In the genomic region with DNA sequence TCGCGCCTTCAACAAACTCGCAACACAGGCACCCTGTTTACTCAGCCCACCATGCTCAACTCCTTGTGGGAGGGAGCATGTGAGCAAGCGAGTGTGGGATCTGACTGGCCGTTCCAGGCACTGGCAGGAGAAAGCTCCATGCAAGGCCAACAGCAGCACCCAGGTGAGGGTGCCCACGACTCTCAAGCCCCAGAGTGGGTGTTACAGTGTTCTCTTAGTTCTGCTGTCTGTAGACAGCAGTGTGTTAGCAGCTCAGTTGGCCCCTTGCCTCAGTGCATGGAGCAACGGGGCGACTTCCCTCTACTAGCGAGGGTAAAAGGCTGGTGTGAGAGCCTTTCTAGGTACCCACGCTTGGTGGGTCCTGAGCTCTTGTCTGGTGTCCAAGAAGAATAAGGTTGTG, we compare ENCODE assay signal across 16 cellular contexts.
DNase-seq lines count a peak whose midpoint lies in the region; ATAC-seq and TF ChIP-seq lines count a peak whose summit lies in the region.
"Had no signal": no experiment of that assay in that cellular context is flagged by ENCODE, and none has a peak within 500 bp of the region (broad histone marks: within the 10 kb centered on the region; RNA-seq: fewer than 3 reads in every experiment).

No MANE protein-coding gene starts in this region.

- dilution Hi-C loops in IMR-90 (cut with HindIII; ENCODE audit: low sequenced_read_pairs, unreplicated experiment), result no loop called here

- H3K9me3 ChIP-seq in IMR-90 (ENCODE audit: control insufficient read depth, insufficient read depth, low read length), result no peaks in the 10 kb centered on the region

- H2AK5ac ChIP-seq in IMR-90 (ENCODE audit: low read depth, low read length), result no peak overlapping the region

- H4K8ac ChIP-seq in IMR-90 (ENCODE audit: low read depth in 2 of 2, low read length in 2 of 2), result no peak overlapping the region

- H3K36me3 Mint-ChIP-seq in nephron progenitor cell (ENCODE audit: low read depth), result peaks cover 6% of the 10 kb centered on the region
- peaks cover 4% of the 10 kb centered on the region for H3K36me3 Mint-ChIP-seq in glutamatergic neuron (ENCODE audit: unreplicated experiment)

- no peaks in the 10 kb centered on the region for H3K36me3 ChIP-seq in IMR-90 (ENCODE audit: control insufficient read depth, insufficient read depth, low read length)

- no TSS peak for BruUV-seq in IMR-90 (replicated peaks; lab: Mats Ljungman, UMichigan)

- H4K5ac ChIP-seq in IMR-90 (ENCODE audit: low read depth, low read length), result no peak overlapping the region

- no peak overlapping the region for H3K4me3 Mint-ChIP-seq in nephron progenitor cell
- no peak overlapping the region for H3K4me3 Mint-ChIP-seq in glutamatergic neuron (ENCODE audit: unreplicated experiment)
- H3K4me3 Mint-ChIP-seq: CD4-positive, alpha-beta memory T cell; GM23338; H9; HFFc6 had no signal

- WGBS in IMR-90 (ENCODE audit: extremely low coverage in 2 of 2, insufficient read length in 1 of 2), 2 experiments, result 52% methylated on average over 2 of the region's 10 CpGs; no CpG with 5 or more reads in 1 of the 2 experiments

- H2BK20ac ChIP-seq in IMR-90 (ENCODE audit: low read depth, low read length), result no peak overlapping the region

- no peak overlapping the region for H3K4me2 ChIP-seq in IMR-90 (ENCODE audit: low read depth, low read length)
- H3K4me2 ChIP-seq: GM23338 had no signal

- ATAC-seq in IMR-90 (ENCODE audit: low read depth), result no peak
- no peak for ATAC-seq in GM18909 (IDR thresholded peaks at IDR 0.05; ENCODE audit: poor library complexity, unreplicated experiment)
- ATAC-seq: GM23338 had no signal

- H4K91ac ChIP-seq in IMR-90 (ENCODE audit: insufficient read depth, low read depth, low read length), result no peak overlapping the region

- no peak for TF ChIP-seq RAD21 in IMR-90 (IDR thresholded peaks at IDR 0.05; ENCODE audit: low read length)

- no peak overlapping the region for H3K27ac ChIP-seq in IMR-90 (ENCODE audit: insufficient read depth, low read length)

- in situ Hi-C loops in IMR-90 (cut with MboI; ENCODE audit: low sequenced_read_pairs), result no loop called here

- H3K4me3 ChIP-seq in IMR-90 (ENCODE audit: insufficient read depth, low read depth, low read length), result no peak overlapping the region
- H3K4me3 ChIP-seq: GM23338 had no signal

- H3K56ac ChIP-seq in IMR-90 (ENCODE audit: extremely low read depth, insufficient read depth, low read length), result no peak overlapping the region

- H3K14ac ChIP-seq in IMR-90 (replicated peaks; ENCODE audit: low read depth, low read length), result no peak overlapping the region

- H3K9me3 Mint-ChIP-seq in nephron progenitor cell, result peaks cover 8% of the 10 kb centered on the region
- H3K9me3 Mint-ChIP-seq in glutamatergic neuron (ENCODE audit: unreplicated experiment), result peaks cover 1% of the 10 kb centered on the region
- H3K9me3 Mint-ChIP-seq: GM23338, HFFc6 had no signal

- H4K20me1 ChIP-seq in IMR-90 (ENCODE audit: insufficient read depth, low read length), result no peaks in the 10 kb centered on the region

- H3K4ac ChIP-seq in IMR-90 (ENCODE audit: low read depth, low read length), result no peak overlapping the region

- intact Hi-C loops in IMR-90 (cut with micrococcal nuclease), result no loop called here

- H3K23ac ChIP-seq in IMR-90 (ENCODE audit: low read depth, low read length), result no peak overlapping the region

- H3K9ac ChIP-seq in IMR-90 (ENCODE audit: low read depth, low read length), result no peak overlapping the region

- no peaks in the 10 kb centered on the region for H3K4me1 ChIP-seq in IMR-90 (ENCODE audit: control insufficient read depth, insufficient read depth, low read length)

- H2BK5ac ChIP-seq in IMR-90 (ENCODE audit: low read depth, low read length, poor library complexity, severe bottlenecking), result no peak overlapping the region

- no peak for TF ChIP-seq POLR2A in IMR-90 (IDR thresholded peaks at IDR 0.05; ENCODE audit: low read depth, low read length)

- no peak overlapping the region for H2BK120ac ChIP-seq in IMR-90 (ENCODE audit: low read depth, low read length)

- H3K27ac Mint-ChIP-seq in nephron progenitor cell (peak overlapping the region; percentile 33), glutamatergic neuron (ENCODE audit: unreplicated experiment) (no peak overlapping the region)
- H3K27ac Mint-ChIP-seq: CD4-positive, alpha-beta memory T cell; GM23338; HFFc6 had no signal

- no peak overlapping the region for H2AK9ac ChIP-seq in IMR-90 (replicated peaks; ENCODE audit: low read depth, low read length, poor library complexity)

- H3K27me3 ChIP-seq in IMR-90 (ENCODE audit: control insufficient read depth, insufficient read depth, low read length), result no peaks in the 10 kb centered on the region

- POLR2A ChIA-PET in IMR-90 (lab: Charles Lee; ENCODE audit: unreplicated experiment), result no interaction called here

- H3K18ac ChIP-seq in IMR-90 (ENCODE audit: low read depth, low read length), result no peak overlapping the region

- H3K79me1 ChIP-seq in IMR-90 (ENCODE audit: low read depth in 1 of 2, low read length in 2 of 2), result no peaks in the 10 kb centered on the region

- peak overlapping the region; percentile 15 for H2AFZ ChIP-seq in IMR-90 (replicated peaks; ENCODE audit: low read length, poor library complexity)
- H2AFZ ChIP-seq: GM23338 had no signal

- CTCF ChIA-PET in IMR-90 (lab: Yijun Ruan, JAX), result no interaction called here

- H3K4me1 Mint-ChIP-seq in nephron progenitor cell (no peaks in the 10 kb centered on the region), glutamatergic neuron (ENCODE audit: low read depth, unreplicated experiment) (no peaks in the 10 kb centered on the region)
- H3K4me1 Mint-ChIP-seq: CD4-positive, alpha-beta memory T cell; GM23338; H9 had no signal

- no peaks in the 10 kb centered on the region for H3K9me1 ChIP-seq in IMR-90 (ENCODE audit: insufficient read depth, low read length)

- H3K27me3 Mint-ChIP-seq in nephron progenitor cell (ENCODE audit: low read depth, poor library complexity) (no peaks in the 10 kb centered on the region), glutamatergic neuron (ENCODE audit: unreplicated experiment) (peaks cover 2% of the 10 kb centered on the region)
- H3K27me3 Mint-ChIP-seq: CD4-positive, alpha-beta memory T cell had no signal

- TF ChIP-seq CTCF in IMR-90 (conservative IDR thresholded peaks at IDR 0.05; ENCODE audit: low read depth, low read length) (no peak), nephron progenitor cell (IDR thresholded peaks at IDR 0.05) (no peak), glutamatergic neuron (IDR thresholded peaks at IDR 0.05; ENCODE audit: partially characterized antibody, unreplicated experiment) (no peak)

- H2BK15ac ChIP-seq in IMR-90 (ENCODE audit: low read depth, low read length), result no peak overlapping the region

- DNase-seq in HCEC 1CT (peak; percentile 14), IMR-90 (no peak), nephron progenitor cell (no peak), glutamatergic neuron (no peak), germinal center (ENCODE audit: low spot score) (no peak)
- DNase-seq: C1 segment of cervical spinal cord; Calu3; CD4-positive, alpha-beta memory T cell; COR-L47; DMS53; DMS79 treated with DMSO at 0.1 percent for 48 hours; GF-D8; H9; HFFc6 had no signal

TF ChIP-seq in IMR-90, 13 proteins besides CTCF, POLR2A, EP300 and RAD21:
- no peak for TF ChIP-seq CEBPB (IDR thresholded peaks at IDR 0.05; ENCODE audit: low read depth, low read length)
- TF ChIP-seq, protein P1, sequence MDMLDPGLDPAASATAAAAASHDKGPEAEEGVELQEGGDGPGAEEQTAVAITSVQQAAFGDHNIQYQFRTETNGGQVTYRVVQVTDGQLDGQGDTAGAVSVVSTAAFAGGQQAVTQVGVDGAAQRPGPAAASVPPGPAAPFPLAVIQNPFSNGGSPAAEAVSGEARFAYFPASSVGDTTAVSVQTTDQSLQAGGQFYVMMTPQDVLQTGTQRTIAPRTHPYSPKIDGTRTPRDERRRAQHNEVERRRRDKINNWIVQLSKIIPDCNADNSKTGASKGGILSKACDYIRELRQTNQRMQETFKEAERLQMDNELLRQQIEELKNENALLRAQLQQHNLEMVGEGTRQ (IDR thresholded peaks at IDR 0.05; ENCODE audit: low read depth, low read length), result no peak
- no peak for TF ChIP-seq MAFK (IDR thresholded peaks at IDR 0.05; ENCODE audit: low read depth, low read length)
- no peak for TF ChIP-seq RCOR1 (IDR thresholded peaks at IDR 0.05; ENCODE audit: insufficient replicate concordance, low read length)
- no peak for TF ChIP-seq MAZ (IDR thresholded peaks at IDR 0.05; ENCODE audit: borderline replicate concordance, low read depth, low read length)
- no peak for TF ChIP-seq MXI1 (IDR thresholded peaks at IDR 0.05; ENCODE audit: borderline replicate concordance, low read depth, low read length)
- TF ChIP-seq FOS (IDR thresholded peaks at IDR 0.05; ENCODE audit: low read depth, low read length), result no peak
- TF ChIP-seq, protein P2, sequence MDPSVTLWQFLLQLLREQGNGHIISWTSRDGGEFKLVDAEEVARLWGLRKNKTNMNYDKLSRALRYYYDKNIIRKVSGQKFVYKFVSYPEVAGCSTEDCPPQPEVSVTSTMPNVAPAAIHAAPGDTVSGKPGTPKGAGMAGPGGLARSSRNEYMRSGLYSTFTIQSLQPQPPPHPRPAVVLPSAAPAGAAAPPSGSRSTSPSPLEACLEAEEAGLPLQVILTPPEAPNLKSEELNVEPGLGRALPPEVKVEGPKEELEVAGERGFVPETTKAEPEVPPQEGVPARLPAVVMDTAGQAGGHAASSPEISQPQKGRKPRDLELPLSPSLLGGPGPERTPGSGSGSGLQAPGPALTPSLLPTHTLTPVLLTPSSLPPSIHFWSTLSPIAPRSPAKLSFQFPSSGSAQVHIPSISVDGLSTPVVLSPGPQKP (IDR thresholded peaks at IDR 0.05; ENCODE audit: borderline replicate concordance, low read depth, low read length), result no peak
- no peak for TF ChIP-seq RFX5 (IDR thresholded peaks at IDR 0.05; ENCODE audit: low read depth, low read length)
- TF ChIP-seq CHD1 (IDR thresholded peaks at IDR 0.05; ENCODE audit: low read depth, low read length), result no peak
- no peak for TF ChIP-seq NFE2L2 (IDR thresholded peaks at IDR 0.05; ENCODE audit: low read depth, low read length)
- TF ChIP-seq BHLHE40 (IDR thresholded peaks at IDR 0.05; ENCODE audit: low read depth, low read length), result no peak
- TF ChIP-seq SMC3 (IDR thresholded peaks at IDR 0.05; ENCODE audit: low read depth, low read length), result no peak
